ENCODE assay signal across 8 cellular contexts in the genomic region with DNA sequence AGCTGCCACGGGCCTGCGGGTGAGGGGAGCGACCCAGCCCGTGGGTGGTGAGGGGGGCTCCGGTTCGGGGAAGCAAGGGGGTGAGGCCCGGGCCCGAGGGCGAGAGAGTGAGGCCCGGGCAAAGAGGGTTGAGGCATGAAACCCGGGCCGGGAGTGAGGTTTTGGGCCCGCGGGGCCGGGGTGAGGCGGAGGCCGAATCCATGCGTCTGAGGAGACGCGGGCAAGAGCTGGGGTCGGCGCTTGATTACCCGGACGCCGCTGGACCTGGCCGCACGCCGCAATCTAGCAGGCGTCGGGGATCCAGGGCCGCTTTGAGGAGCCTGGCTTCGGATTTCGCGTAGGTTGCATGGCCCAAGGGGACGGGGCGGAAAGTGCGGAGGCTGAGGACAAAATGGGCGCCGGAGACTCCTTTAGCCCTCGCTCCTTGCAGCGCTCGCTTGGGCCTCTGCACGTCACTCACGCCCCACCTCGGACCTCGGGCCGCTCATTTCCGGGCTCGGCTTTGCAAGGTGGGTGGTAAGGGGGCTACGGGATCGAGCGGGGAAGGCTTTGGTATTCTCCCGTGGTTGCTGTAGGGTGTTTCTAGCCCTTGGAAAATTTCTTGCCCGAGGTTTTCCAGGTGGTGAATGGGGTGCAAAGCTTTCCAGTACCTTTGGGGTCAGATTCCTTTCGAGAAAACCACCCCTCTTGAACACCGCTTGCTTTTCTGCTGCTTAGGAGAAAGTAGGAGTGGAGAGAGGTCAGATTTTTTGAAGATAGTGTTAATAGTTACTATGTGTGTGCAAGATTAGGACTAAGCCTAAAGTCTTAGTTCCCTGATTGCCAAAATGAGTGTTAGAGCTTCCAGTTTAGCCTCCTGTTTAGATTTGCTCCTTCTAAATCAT.
DNase-seq lines count a peak whose midpoint lies in the region; ATAC-seq and TF ChIP-seq lines count a peak whose summit lies in the region.

No MANE protein-coding gene starts in this region.

- in situ Hi-C loops in brain microvascular endothelial cell (cut with HindIII; ENCODE audit: low pct_ligation_motif_present, low sequenced_read_pairs): no loop called here

- CTCF ChIA-PET in GM10248 (lab: Yijun Ruan, JAX): interaction anchor here (1.1 to 3.0 kb wide), 5 partner anchors 9 to 290 kb away, joined by 3 to 11 read pairs (median 3); a partner anchor contains a TSS

- TF ChIP-seq CTCF in GM10248 (IDR thresholded peaks at IDR 0.05; ENCODE audit: control extremely low read depth, extremely low read depth, low read depth, missing control alignments) (no peak), brain microvascular endothelial cell (IDR thresholded peaks at IDR 0.05; ENCODE audit: low read depth, low read length, missing control alignments) (no peak)

- peak; percentile 67 for DNase-seq in GM10248 (ENCODE audit: extremely low spot score)
- DNase-seq in Kasumi-1 (lab: John Stamatoyannopoulos, UW): peak; percentile 45 to 48
- peak; percentile 28 for DNase-seq in T1000 (lab: John Stamatoyannopoulos, UW)
- DNase-seq in brain microvascular endothelial cell: peak; percentile 45
- peak; percentile 77 for DNase-seq in iPS-NIHi7 (ENCODE audit: extremely low spot score)
- no peak for DNase-seq in effector CD8-positive, alpha-beta T cell (lab: John Stamatoyannopoulos, UW)

- H3K4me3 ChIP-seq in brain microvascular endothelial cell (ENCODE audit: low read depth, low read length) (peak overlapping the region; percentile 89), skin epidermis (peak overlapping the region; percentile 80 to 96 (median 89))

- no peaks in the 10 kb centered on the region for H3K36me3 ChIP-seq in brain microvascular endothelial cell (replicated peaks)

- ATAC-seq in GM21825 (IDR thresholded peaks at IDR 0.05; ENCODE audit: unreplicated experiment): peak; percentile 48

- POLR2A ChIA-PET in GM10248 (lab: Yijun Ruan, JAX): no interaction called here

- no peaks in the 10 kb centered on the region for H3K27me3 ChIP-seq in brain microvascular endothelial cell (replicated peaks)

- peak overlapping the region; percentile 92 for H3K27ac ChIP-seq in brain microvascular endothelial cell
- peak overlapping the region; percentile 84 to 98 (median 92) for H3K27ac ChIP-seq in skin epidermis
